1 cellular context compared by ENCODE assay signal in genomic region chr22:18023509-18024275, GRCh38.
TF ChIP-seq lines count a peak whose summit lies in the region.

No MANE protein-coding gene starts in this region.

TF ChIP-seq in HEK293, 187 proteins besides CTCF, POLR2A, EP300 and RAD21 (continued from another document):
- TF ChIP-seq PATZ1 (tag by site-specific recombination; IDR thresholded peaks at IDR 0.05) (peak; percentile 71), ZNF433 (tag by site-specific recombination; IDR thresholded peaks at IDR 0.05; ENCODE audit: low read depth) (no peak), ZNF146 (tag by site-specific recombination; IDR thresholded peaks at IDR 0.05) (no peak), ZBTB10 (tag by site-specific recombination; IDR thresholded peaks at IDR 0.05) (peak; percentile 49; the same call in 1 of the 2 replicates), SETDB1 (IDR thresholded peaks at IDR 0.05; ENCODE audit: insufficient read length, low read length) (no peak), ZNF76 (tag by site-specific recombination; IDR thresholded peaks at IDR 0.05; ENCODE audit: borderline replicate concordance, low read depth) (peak; percentile 75; the same call in 1 of the 2 replicates), GLIS2 (tag by site-specific recombination; IDR thresholded peaks at IDR 0.05) (peak; percentile 32), ZBTB20 (tag by site-specific recombination; IDR thresholded peaks at IDR 0.05) (peak; percentile 95)
TF ChIP-seq in HEK293: peak in this region for 32.
